ENCODE assay signal across 1 cellular context in genomic region chr12:120563495-120563894, GRCh38.
TF ChIP-seq lines count a peak whose summit lies in the region.

No MANE protein-coding gene starts in this region.

TF ChIP-seq in SK-N-SH, 30 proteins besides CTCF, POLR2A, EP300 and RAD21 (continued from another document):
- TF ChIP-seq MAX (IDR thresholded peaks at IDR 0.05; ENCODE audit: low read depth) (no peak), USF2 (IDR thresholded peaks at IDR 0.05; ENCODE audit: borderline replicate concordance, low read depth, low read length) (no peak), TCF12 (IDR thresholded peaks at IDR 0.05) (no peak), IRF3 (IDR thresholded peaks at IDR 0.05; ENCODE audit: low read depth, low read length) (no peak), CHD2 (IDR thresholded peaks at IDR 0.05; ENCODE audit: low read length, partially characterized antibody) (no peak), ZBTB33 (IDR thresholded peaks at IDR 0.05; ENCODE audit: borderline replicate concordance, low read depth) (no peak)
